Comparison of ENCODE assay signal across 24 cellular contexts in genomic region chr3:14765576-14766427, GRCh38. TPM values are rescaled to one million over a fixed set of nuclear protein-coding genes. Genes with fewer than 3 reads are reported as not detected.
A peak's percentile ranks its signal among the peaks of the same experiment; 100 is the strongest.
DNase-seq lines count a peak whose midpoint lies in the region; ATAC-seq and TF ChIP-seq lines count a peak whose summit lies in the region.
"Had no signal": no experiment of that assay in that cellular context is flagged by ENCODE, and none has a peak within 500 bp of the region (broad histone marks: within the 10 kb centered on the region; RNA-seq: fewer than 3 reads in every experiment).

No MANE protein-coding gene starts in this region.

- no peak overlapping the region for H3K4me2 ChIP-seq in neural progenitor cell
- H3K4me2 ChIP-seq: BLaER1 treated with 17β-estradiol and CSF1 and Interleukin-3, amounts not matched to agents 10 nM and 100 nM; PC-9 had no signal

- intact Hi-C loops in cardiac septum (cut with DNase I) (no loop called here), upper lobe of right lung (cut with DNase I) (no loop called here)

- H3K27me3 Mint-ChIP-seq in neural progenitor cell (ENCODE audit: insufficient read depth, low read depth): peaks cover 9% of the 10 kb centered on the region

- H3K27ac Mint-ChIP-seq in neural progenitor cell: no peak overlapping the region
- H3K27ac Mint-ChIP-seq: CD4-positive, alpha-beta T cell had no signal

- H3K4me1 ChIP-seq in right atrium auricular region: no peaks in the 10 kb centered on the region
- H3K4me1 ChIP-seq in upper lobe of right lung: no peaks in the 10 kb centered on the region
- no peaks in the 10 kb centered on the region for H3K4me1 ChIP-seq in neural progenitor cell

- no peak overlapping the region for H3K9ac ChIP-seq in neural progenitor cell
- H3K9ac ChIP-seq: BLaER1 treated with 17β-estradiol and CSF1 and Interleukin-3, amounts not matched to agents 10 nM and 100 nM had no signal

- H3F3A ChIP-seq in neural progenitor cell (ENCODE audit: low read depth): no peaks in the 10 kb centered on the region

- TF ChIP-seq CTCF in right atrium auricular region (IDR thresholded peaks at IDR 0.05) (no peak), upper lobe of right lung (IDR thresholded peaks at IDR 0.05) (no peak), neural progenitor cell (IDR thresholded peaks at IDR 0.05) (no peak)

- no peaks in the 10 kb centered on the region for H3K9me3 ChIP-seq in right atrium auricular region
- H3K9me3 ChIP-seq in KOPT-K1 (ENCODE audit: insufficient read depth, low read length, poor library complexity, severe bottlenecking): no peaks in the 10 kb centered on the region
- H3K9me3 ChIP-seq in upper lobe of right lung: no peaks in the 10 kb centered on the region
- H3K9me3 ChIP-seq in neural progenitor cell (ENCODE audit: low read depth): no peaks in the 10 kb centered on the region
- H3K9me3 ChIP-seq: BLaER1 treated with 17β-estradiol and CSF1 and Interleukin-3, amounts not matched to agents 10 nM and 100 nM had no signal

- no peak overlapping the region for H3K4me3 Mint-ChIP-seq in neural progenitor cell
- H3K4me3 Mint-ChIP-seq: CD4-positive, alpha-beta T cell had no signal

- H3K4me1 Mint-ChIP-seq in neural progenitor cell: peaks cover 5% of the 10 kb centered on the region

- H4K20me1 ChIP-seq in neural progenitor cell (ENCODE audit: low read depth): no peaks in the 10 kb centered on the region
- H4K20me1 ChIP-seq: BLaER1 treated with 17β-estradiol and CSF1 and Interleukin-3, amounts not matched to agents 10 nM and 100 nM had no signal

- H3K4me3 ChIP-seq in right atrium auricular region (no peak overlapping the region), upper lobe of right lung (no peak overlapping the region), neural progenitor cell (no peak overlapping the region)
- H3K4me3 ChIP-seq: BLaER1 treated with 17β-estradiol and CSF1 and Interleukin-3, amounts not matched to agents 10 nM and 100 nM; PC-9 had no signal

- H3K9me3 Mint-ChIP-seq in neural progenitor cell: peaks cover 2% of the 10 kb centered on the region
- H3K9me3 Mint-ChIP-seq: CD4-positive, alpha-beta T cell had no signal

- H3K27me3 ChIP-seq in right atrium auricular region (no peaks in the 10 kb centered on the region), upper lobe of right lung (no peaks in the 10 kb centered on the region), neural progenitor cell (no peaks in the 10 kb centered on the region)
- H3K27me3 ChIP-seq: BLaER1 treated with 17β-estradiol and CSF1 and Interleukin-3, amounts not matched to agents 10 nM and 100 nM had no signal

- no peaks in the 10 kb centered on the region for H3K79me2 ChIP-seq in neural progenitor cell (ENCODE audit: low read depth)

- DNase-seq in right atrium auricular region (ENCODE audit: low spot score) (peak; percentile 49), cardiac septum (ENCODE audit: low spot score) (no peak), islet precursor cell (peak; percentile 49), upper lobe of right lung (peak; percentile 45), activated T-cell treated with anti-CD3 and anti-CD28 coated beads for 4 hours (no peak), EL (no peak), neural progenitor cell (ENCODE audit: low spot score) (no peak)
- DNase-seq: CD4-positive, alpha-beta T cell; DMS53; Karpas-422; NCI-H1092 treated with DMSO at 0.1 percent for 48 hours; NCI-H1436; NCI-H187; NCI-H2107; NCI-H524; NCI-H748 treated with DMSO at 0.1 percent for 48 hours; NK-92 treated with Interleukin-12 subunit alpha and Interleukin-12 subunit beta, amount 100 ng/mL, for 24 hours; PC-9; SHP77; SW 1271 had no signal

- H2AFZ ChIP-seq in neural progenitor cell (replicated peaks): no peak overlapping the region
- H2AFZ ChIP-seq: PC-9 had no signal

- H3K36me3 ChIP-seq in right atrium auricular region: no peaks in the 10 kb centered on the region
- no peaks in the 10 kb centered on the region for H3K36me3 ChIP-seq in KOPT-K1 (ENCODE audit: insufficient read depth, low read length)
- H3K36me3 ChIP-seq in upper lobe of right lung: no peaks in the 10 kb centered on the region
- H3K36me3 ChIP-seq in neural progenitor cell: no peaks in the 10 kb centered on the region
- H3K36me3 ChIP-seq: BLaER1 treated with 17β-estradiol and CSF1 and Interleukin-3, amounts not matched to agents 10 nM and 100 nM had no signal

- no peaks in the 10 kb centered on the region for H3K36me3 Mint-ChIP-seq in neural progenitor cell

- ATAC-seq in upper lobe of right lung: no peak

- H3K27ac ChIP-seq in right atrium auricular region: no peak overlapping the region
- H3K27ac ChIP-seq in KOPT-K1 (ENCODE audit: low read depth, low read length, poor library complexity, severe bottlenecking): peak overlapping the region; percentile 77
- H3K27ac ChIP-seq in upper lobe of right lung: no peak overlapping the region
- no peak overlapping the region for H3K27ac ChIP-seq in neural progenitor cell
- H3K27ac ChIP-seq: BLaER1 treated with 17β-estradiol and CSF1 and Interleukin-3, amounts not matched to agents 10 nM and 100 nM; PC-9 had no signal

RNA-seq across cellular contexts. Expression of gene FGD5, which starts 53.0 kb away (rescaled TPM):
- total RNA-seq in right atrium auricular region: 10 to 100 TPM in 1 of 2 donors, 1 to 10 TPM in 1; 9.6 to 18.8 TPM
- total RNA-seq in cardiac septum: 15.6 TPM
- 84.2 TPM for total RNA-seq in upper lobe of right lung
- 0.24 and 0.25 TPM in 2 replicates for total RNA-seq in neural progenitor cell (ENCODE audit: low replicate concordance)
- total RNA-seq: CD4-positive, alpha-beta T cell; HT-29; PC-9; SK-MEL-5 had no signal

Comparison
In these comparisons a context has a peak if more than half of its experiments do, and no peak if none do; other contexts are left out.
1. DNase-seq: peak in right atrium auricular region (single experiment), islet precursor cell (single experiment) and upper lobe of right lung (single experiment); none in cardiac septum (single experiment), activated T-cell treated with anti-CD3 and anti-CD28 coated beads for 4 hours (single experiment), EL (single experiment) and neural progenitor cell (single experiment).